1 cellular context compared by ENCODE assay signal in the genomic region with DNA sequence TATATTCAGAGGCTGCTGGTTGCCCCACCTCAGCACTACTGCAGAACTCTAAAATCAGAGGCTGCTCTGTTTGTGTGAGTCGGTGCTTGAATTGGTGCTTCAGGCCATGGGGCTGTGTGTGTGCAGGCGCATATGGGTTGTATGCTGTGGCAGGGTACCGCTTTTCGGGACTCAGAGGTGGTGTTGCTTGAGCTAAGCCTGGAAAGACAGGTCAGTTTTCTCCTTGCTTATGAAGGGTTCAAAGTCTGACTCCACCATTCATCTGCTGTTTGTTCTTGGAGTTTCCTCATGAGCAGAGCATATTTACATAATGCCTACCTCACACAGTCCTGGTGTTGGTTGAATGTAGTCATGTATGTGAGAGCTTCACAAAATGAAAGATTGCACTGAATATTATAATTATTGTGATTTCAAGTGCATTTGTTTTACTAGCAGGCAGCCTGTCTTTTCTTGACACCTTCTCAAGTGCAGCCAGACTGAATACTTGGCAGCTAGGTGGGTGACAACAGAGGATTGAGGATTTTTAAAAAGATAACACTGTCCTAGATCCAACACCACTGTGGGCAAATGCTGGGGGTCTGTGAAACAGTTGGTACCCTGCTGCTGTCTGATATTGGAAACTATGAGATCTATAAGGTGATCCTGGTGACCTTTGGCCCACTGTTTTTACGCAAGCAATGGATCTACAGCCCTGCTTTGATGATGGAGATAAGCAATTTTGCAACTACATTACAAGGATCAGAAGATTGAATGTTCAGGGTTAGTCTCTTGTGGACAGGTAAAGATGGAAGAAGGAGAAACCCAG.
TF ChIP-seq lines count a peak whose summit lies in the region.

No MANE protein-coding gene starts in this region.

TF ChIP-seq in HepG2, 621 proteins besides CTCF, POLR2A, EP300 and RAD21 (continued from another document and continues in another):
- TF ChIP-seq, protein P1, sequence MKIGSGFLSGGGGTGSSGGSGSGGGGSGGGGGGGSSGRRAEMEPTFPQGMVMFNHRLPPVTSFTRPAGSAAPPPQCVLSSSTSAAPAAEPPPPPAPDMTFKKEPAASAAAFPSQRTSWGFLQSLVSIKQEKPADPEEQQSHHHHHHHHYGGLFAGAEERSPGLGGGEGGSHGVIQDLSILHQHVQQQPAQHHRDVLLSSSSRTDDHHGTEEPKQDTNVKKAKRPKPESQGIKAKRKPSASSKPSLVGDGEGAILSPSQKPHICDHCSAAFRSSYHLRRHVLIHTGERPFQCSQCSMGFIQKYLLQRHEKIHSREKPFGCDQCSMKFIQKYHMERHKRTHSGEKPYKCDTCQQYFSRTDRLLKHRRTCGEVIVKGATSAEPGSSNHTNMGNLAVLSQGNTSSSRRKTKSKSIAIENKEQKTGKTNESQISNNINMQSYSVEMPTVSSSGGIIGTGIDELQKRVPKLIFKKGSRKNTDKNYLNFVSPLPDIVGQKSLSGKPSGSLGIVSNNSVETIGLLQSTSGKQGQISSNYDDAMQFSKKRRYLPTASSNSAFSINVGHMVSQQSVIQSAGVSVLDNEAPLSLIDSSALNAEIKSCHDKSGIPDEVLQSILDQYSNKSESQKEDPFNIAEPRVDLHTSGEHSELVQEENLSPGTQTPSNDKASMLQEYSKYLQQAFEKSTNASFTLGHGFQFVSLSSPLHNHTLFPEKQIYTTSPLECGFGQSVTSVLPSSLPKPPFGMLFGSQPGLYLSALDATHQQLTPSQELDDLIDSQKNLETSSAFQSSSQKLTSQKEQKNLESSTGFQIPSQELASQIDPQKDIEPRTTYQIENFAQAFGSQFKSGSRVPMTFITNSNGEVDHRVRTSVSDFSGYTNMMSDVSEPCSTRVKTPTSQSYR (CRISPR knock-in tag; IDR thresholded peaks at IDR 0.05; ENCODE audit: borderline replicate concordance), result peak; percentile 16; the same call in 1 of the 2 replicates
- TF ChIP-seq CC2D1A (CRISPR knock-in tag; IDR thresholded peaks at IDR 0.05) (no peak), ZFX (CRISPR knock-in tag; IDR thresholded peaks at IDR 0.05; ENCODE audit: low read depth) (peak; percentile 28), XRCC5 (optimal IDR thresholded peaks at IDR 0.05; ENCODE audit: low read length) (peak; percentile 54), IRF2 (CRISPR knock-in tag; IDR thresholded peaks at IDR 0.05) (peak; percentile 17; the same call in 1 of the 2 replicates), SALL2 (CRISPR knock-in tag; IDR thresholded peaks at IDR 0.05) (no peak), HNF4G (IDR thresholded peaks at IDR 0.05; ENCODE audit: borderline replicate concordance, low read depth, low read length) (peak; percentile 88), HNF4G (CRISPR knock-in tag; IDR thresholded peaks at IDR 0.05; ENCODE audit: borderline replicate concordance, low read depth) (no peak; the same call in none of the 2 replicates), KLF11 (CRISPR knock-in tag; IDR thresholded peaks at IDR 0.05) (no peak), NFATC3 (CRISPR knock-in tag; IDR thresholded peaks at IDR 0.05) (no peak), NPAS2 (CRISPR knock-in tag; IDR thresholded peaks at IDR 0.05; ENCODE audit: borderline replicate concordance) (no peak), MIER2 (CRISPR knock-in tag; IDR thresholded peaks at IDR 0.05) (no peak), ARID2 (CRISPR knock-in tag; IDR thresholded peaks at IDR 0.05; ENCODE audit: borderline replicate concordance) (0 out of 2 replicates have a peak, but pooled peaks have one; percentile 23), ZNF24 (IDR thresholded peaks at IDR 0.05) (no peak), MEIS1 (CRISPR knock-in tag; IDR thresholded peaks at IDR 0.05; ENCODE audit: borderline replicate concordance) (no peak), NCOA2 (CRISPR knock-in tag; IDR thresholded peaks at IDR 0.05) (peak; percentile 68), NFIB (CRISPR knock-in tag; IDR thresholded peaks at IDR 0.05; ENCODE audit: borderline replicate concordance) (no peak), PAF1 (CRISPR knock-in tag; IDR thresholded peaks at IDR 0.05) (peak; percentile 34; the same call in 1 of the 2 replicates), SYNCRIP (IDR thresholded peaks at IDR 0.05; ENCODE audit: insufficient read depth, low read depth, low read length) (no peak), ZKSCAN8 (CRISPR knock-in tag; IDR thresholded peaks at IDR 0.05; ENCODE audit: borderline replicate concordance) (no peak), ZBTB38 (CRISPR knock-in tag; IDR thresholded peaks at IDR 0.05) (0 out of 2 replicates have a peak, but pooled peaks have one; percentile 25), JUN (CRISPR knock-in tag; IDR thresholded peaks at IDR 0.05) (peak; percentile 17; the same call in 1 of the 2 replicates), SMARCC2 (IDR thresholded peaks at IDR 0.05) (no peak), ZNF709 (CRISPR knock-in tag; IDR thresholded peaks at IDR 0.05) (0 out of 2 replicates have a peak, but pooled peaks have one; percentile 40), PHF8 (CRISPR knock-in tag; IDR thresholded peaks at IDR 0.05) (no peak), TMF1 (CRISPR knock-in tag; IDR thresholded peaks at IDR 0.05; ENCODE audit: low read depth) (no peak), FOXA1 (IDR thresholded peaks at IDR 0.05) (0 out of 2 replicates have a peak, but pooled peaks have one; percentile 29), FOXA1 (CRISPR knock-in tag; IDR thresholded peaks at IDR 0.05) (peak; percentile 97), ZBTB7B (CRISPR knock-in tag; IDR thresholded peaks at IDR 0.05) (0 out of 2 replicates have a peak, but pooled peaks have one; percentile 15), PHB2 (IDR thresholded peaks at IDR 0.05; ENCODE audit: partially characterized antibody) (no peak), SETDB1 (CRISPR knock-in tag; IDR thresholded peaks at IDR 0.05; ENCODE audit: borderline replicate concordance) (no peak), MXI1 (IDR thresholded peaks at IDR 0.05; ENCODE audit: borderline replicate concordance, low read depth, low read length) (peak; percentile 60; the same call in 1 of the 3 replicates)
- TF ChIP-seq, protein P2, sequence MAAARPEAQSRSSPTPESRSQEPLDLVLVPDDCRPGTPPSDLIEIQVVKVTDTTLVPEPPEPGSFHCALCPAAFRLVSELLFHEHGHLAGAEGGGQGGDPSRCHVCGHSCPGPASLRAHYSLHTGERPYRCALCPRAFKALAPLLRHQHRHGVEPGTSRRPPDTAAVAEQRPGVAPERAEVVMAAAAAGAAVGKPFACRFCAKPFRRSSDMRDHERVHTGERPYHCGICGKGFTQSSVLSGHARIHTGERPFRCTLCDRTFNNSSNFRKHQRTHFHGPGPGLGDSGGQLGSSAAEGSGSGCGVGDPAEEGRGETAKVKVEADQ (CRISPR knock-in tag; IDR thresholded peaks at IDR 0.05; ENCODE audit: borderline replicate concordance), result no peak
- TF ChIP-seq, protein P3, sequence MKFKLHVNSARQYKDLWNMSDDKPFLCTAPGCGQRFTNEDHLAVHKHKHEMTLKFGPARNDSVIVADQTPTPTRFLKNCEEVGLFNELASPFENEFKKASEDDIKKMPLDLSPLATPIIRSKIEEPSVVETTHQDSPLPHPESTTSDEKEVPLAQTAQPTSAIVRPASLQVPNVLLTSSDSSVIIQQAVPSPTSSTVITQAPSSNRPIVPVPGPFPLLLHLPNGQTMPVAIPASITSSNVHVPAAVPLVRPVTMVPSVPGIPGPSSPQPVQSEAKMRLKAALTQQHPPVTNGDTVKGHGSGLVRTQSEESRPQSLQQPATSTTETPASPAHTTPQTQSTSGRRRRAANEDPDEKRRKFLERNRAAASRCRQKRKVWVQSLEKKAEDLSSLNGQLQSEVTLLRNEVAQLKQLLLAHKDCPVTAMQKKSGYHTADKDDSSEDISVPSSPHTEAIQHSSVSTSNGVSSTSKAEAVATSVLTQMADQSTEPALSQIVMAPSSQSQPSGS (CRISPR knock-in tag; IDR thresholded peaks at IDR 0.05), result no peak
- TF ChIP-seq, protein P4, sequence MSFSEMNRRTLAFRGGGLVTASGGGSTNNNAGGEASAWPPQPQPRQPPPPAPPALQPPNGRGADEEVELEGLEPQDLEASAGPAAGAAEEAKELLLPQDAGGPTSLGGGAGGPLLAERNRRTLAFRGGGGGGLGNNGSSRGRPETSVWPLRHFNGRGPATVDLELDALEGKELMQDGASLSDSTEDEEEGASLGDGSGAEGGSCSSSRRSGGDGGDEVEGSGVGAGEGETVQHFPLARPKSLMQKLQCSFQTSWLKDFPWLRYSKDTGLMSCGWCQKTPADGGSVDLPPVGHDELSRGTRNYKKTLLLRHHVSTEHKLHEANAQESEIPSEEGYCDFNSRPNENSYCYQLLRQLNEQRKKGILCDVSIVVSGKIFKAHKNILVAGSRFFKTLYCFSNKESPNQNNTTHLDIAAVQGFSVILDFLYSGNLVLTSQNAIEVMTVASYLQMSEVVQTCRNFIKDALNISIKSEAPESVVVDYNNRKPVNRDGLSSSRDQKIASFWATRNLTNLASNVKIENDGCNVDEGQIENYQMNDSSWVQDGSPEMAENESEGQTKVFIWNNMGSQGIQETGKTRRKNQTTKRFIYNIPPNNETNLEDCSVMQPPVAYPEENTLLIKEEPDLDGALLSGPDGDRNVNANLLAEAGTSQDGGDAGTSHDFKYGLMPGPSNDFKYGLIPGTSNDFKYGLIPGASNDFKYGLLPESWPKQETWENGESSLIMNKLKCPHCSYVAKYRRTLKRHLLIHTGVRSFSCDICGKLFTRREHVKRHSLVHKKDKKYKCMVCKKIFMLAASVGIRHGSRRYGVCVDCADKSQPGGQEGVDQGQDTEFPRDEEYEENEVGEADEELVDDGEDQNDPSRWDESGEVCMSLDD (CRISPR knock-in tag; IDR thresholded peaks at IDR 0.05; ENCODE audit: borderline replicate concordance), result no peak
- TF ChIP-seq, protein P5, sequence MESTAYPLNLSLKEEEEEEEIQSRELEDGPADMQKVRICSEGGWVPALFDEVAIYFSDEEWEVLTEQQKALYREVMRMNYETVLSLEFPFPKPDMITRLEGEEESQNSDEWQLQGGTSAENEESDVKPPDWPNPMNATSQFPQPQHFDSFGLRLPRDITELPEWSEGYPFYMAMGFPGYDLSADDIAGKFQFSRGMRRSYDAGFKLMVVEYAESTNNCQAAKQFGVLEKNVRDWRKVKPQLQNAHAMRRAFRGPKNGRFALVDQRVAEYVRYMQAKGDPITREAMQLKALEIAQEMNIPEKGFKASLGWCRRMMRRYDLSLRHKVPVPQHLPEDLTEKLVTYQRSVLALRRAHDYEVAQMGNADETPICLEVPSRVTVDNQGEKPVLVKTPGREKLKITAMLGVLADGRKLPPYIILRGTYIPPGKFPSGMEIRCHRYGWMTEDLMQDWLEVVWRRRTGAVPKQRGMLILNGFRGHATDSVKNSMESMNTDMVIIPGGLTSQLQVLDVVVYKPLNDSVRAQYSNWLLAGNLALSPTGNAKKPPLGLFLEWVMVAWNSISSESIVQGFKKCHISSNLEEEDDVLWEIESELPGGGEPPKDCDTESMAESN (CRISPR knock-in tag; conservative IDR thresholded peaks at IDR 0.05), result no peak
- TF ChIP-seq, protein P6, sequence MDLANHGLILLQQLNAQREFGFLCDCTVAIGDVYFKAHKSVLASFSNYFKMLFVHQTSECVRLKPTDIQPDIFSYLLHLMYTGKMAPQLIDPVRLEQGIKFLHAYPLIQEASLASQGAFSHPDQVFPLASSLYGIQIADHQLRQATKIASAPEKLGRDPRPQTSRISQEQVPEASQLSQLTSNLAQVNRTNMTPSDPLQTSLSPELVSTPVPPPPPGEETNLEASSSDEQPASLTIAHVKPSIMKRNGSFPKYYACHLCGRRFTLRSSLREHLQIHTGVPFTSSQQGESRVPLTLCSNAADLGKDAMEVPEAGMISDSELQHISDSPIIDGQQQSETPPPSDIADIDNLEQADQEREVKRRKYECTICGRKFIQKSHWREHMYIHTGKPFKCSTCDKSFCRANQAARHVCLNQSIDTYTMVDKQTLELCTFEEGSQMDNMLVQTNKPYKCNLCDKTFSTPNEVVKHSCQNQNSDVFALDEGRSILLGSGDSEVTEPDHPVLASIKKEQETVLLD (CRISPR knock-in tag; IDR thresholded peaks at IDR 0.05; ENCODE audit: low read depth), result no peak
- TF ChIP-seq, protein P7, sequence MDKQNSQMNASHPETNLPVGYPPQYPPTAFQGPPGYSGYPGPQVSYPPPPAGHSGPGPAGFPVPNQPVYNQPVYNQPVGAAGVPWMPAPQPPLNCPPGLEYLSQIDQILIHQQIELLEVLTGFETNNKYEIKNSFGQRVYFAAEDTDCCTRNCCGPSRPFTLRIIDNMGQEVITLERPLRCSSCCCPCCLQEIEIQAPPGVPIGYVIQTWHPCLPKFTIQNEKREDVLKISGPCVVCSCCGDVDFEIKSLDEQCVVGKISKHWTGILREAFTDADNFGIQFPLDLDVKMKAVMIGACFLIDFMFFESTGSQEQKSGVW (CRISPR knock-in tag; IDR thresholded peaks at IDR 0.05; ENCODE audit: borderline replicate concordance), result no peak
- TF ChIP-seq, protein P8, sequence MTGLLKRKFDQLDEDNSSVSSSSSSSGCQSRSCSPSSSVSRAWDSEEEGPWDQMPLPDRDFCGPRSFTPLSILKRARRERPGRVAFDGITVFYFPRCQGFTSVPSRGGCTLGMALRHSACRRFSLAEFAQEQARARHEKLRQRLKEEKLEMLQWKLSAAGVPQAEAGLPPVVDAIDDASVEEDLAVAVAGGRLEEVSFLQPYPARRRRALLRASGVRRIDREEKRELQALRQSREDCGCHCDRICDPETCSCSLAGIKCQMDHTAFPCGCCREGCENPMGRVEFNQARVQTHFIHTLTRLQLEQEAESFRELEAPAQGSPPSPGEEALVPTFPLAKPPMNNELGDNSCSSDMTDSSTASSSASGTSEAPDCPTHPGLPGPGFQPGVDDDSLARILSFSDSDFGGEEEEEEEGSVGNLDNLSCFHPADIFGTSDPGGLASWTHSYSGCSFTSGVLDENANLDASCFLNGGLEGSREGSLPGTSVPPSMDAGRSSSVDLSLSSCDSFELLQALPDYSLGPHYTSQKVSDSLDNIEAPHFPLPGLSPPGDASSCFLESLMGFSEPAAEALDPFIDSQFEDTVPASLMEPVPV (CRISPR knock-in tag; IDR thresholded peaks at IDR 0.05), result no peak
